11 cellular contexts compared by ENCODE assay signal in genomic region chr12:110005319-110005973, GRCh38. TPM values are rescaled to one million over a fixed set of nuclear protein-coding genes. Genes with fewer than 3 reads are reported as not detected.
DNase-seq lines count a peak whose midpoint lies in the region; ATAC-seq lines count a peak whose summit lies in the region.
"Had no signal": no experiment of that assay in that cellular context is flagged by ENCODE, and none has a peak within 500 bp of the region (broad histone marks: within the 10 kb centered on the region; RNA-seq: fewer than 3 reads in every experiment).

No MANE protein-coding gene starts in this region.

- peak; percentile 53 for ATAC-seq in HG02610 (IDR thresholded peaks at IDR 0.05; ENCODE audit: unreplicated experiment)
- ATAC-seq in T-cell (replicated peaks in 1 of 4), result peak; percentile 57 to 65 (median 61)
- peak; percentile 25 to 54 for ATAC-seq in naive thymus-derived CD8-positive, alpha-beta T cell
- no peak for ATAC-seq in HG02642 (IDR thresholded peaks at IDR 0.05; ENCODE audit: poor library complexity, unreplicated experiment)
- ATAC-seq: HCT116 had no signal

- H3K4me3 Mint-ChIP-seq in T-helper 1 cell treated with Interleukin-12 subunit alpha and Interleukin-12 subunit beta and Interleukin-4 antibody, amounts not matched to agents 30 μg/mL and 1 μg/mL, for 36 hours, result peak overlapping the region; percentile 43
- H3K4me3 Mint-ChIP-seq in T-cell, result peak overlapping the region; percentile 38 to 64 (median 59)
- H3K4me3 Mint-ChIP-seq in naive thymus-derived CD8-positive, alpha-beta T cell, result peak overlapping the region in 9 of 10 donors; percentile 0 to 54 (median 31)

- H3K27me3 Mint-ChIP-seq in T-helper 1 cell treated with Interleukin-12 subunit alpha and Interleukin-12 subunit beta and Interleukin-4 antibody, amounts not matched to agents 30 μg/mL and 1 μg/mL, for 36 hours (ENCODE audit: low read depth), result no peaks in the 10 kb centered on the region
- no peaks in the 10 kb centered on the region for H3K27me3 Mint-ChIP-seq in T-cell
- no peaks in the 10 kb centered on the region for H3K27me3 Mint-ChIP-seq in naive thymus-derived CD8-positive, alpha-beta T cell

- H3K36me3 Mint-ChIP-seq in T-helper 1 cell treated with Interleukin-12 subunit alpha and Interleukin-12 subunit beta and Interleukin-4 antibody, amounts not matched to agents 30 μg/mL and 1 μg/mL, for 36 hours (ENCODE audit: low read depth), result peaks cover 38% of the 10 kb centered on the region
- peaks cover 15% of the 10 kb centered on the region for H3K36me3 Mint-ChIP-seq in T-cell
- H3K36me3 Mint-ChIP-seq in naive thymus-derived CD8-positive, alpha-beta T cell, result peaks cover 0 to 11% (median 1%) of the 10 kb centered on the region in 3 donors

- POLR2A ChIA-PET in T-cell (lab: Charles Lee), result no interaction called here
- POLR2A ChIA-PET in naive thymus-derived CD8-positive, alpha-beta T cell (lab: Charles Lee), result interaction anchor here (1.1 kb wide), 1 partner anchor 41 kb away, joined by 3 read pairs; no protein-coding TSS in a partner anchor

- peaks cover 41% of the 10 kb centered on the region for H3K4me1 Mint-ChIP-seq in T-helper 1 cell treated with Interleukin-12 subunit alpha and Interleukin-12 subunit beta and Interleukin-4 antibody, amounts not matched to agents 30 μg/mL and 1 μg/mL, for 36 hours (ENCODE audit: low read depth)
- peaks cover 78 to 90% (median 84%) of the 10 kb centered on the region in 3 donors for H3K4me1 Mint-ChIP-seq in T-cell
- peaks cover 22 to 83% (median 68%) of the 10 kb centered on the region in 4 donors for H3K4me1 Mint-ChIP-seq in naive thymus-derived CD8-positive, alpha-beta T cell

- H3K9me3 Mint-ChIP-seq in T-helper 1 cell treated with Interleukin-12 subunit alpha and Interleukin-12 subunit beta and Interleukin-4 antibody, amounts not matched to agents 30 μg/mL and 1 μg/mL, for 36 hours, result no peaks in the 10 kb centered on the region
- H3K9me3 Mint-ChIP-seq in T-cell, result no peaks in the 10 kb centered on the region
- no peaks in the 10 kb centered on the region for H3K9me3 Mint-ChIP-seq in naive thymus-derived CD8-positive, alpha-beta T cell

- peak overlapping the region; percentile 62 for H3K27ac Mint-ChIP-seq in T-helper 1 cell treated with Interleukin-12 subunit alpha and Interleukin-12 subunit beta and Interleukin-4 antibody, amounts not matched to agents 30 μg/mL and 1 μg/mL, for 36 hours
- H3K27ac Mint-ChIP-seq in T-cell, result peak overlapping the region; percentile 82 to 90
- peak overlapping the region in 9 of 10 donors; percentile 41 to 84 (median 60) for H3K27ac Mint-ChIP-seq in naive thymus-derived CD8-positive, alpha-beta T cell

- CTCF ChIA-PET in T-cell (lab: Charles Lee), result interaction anchor here in 1 of 2 donors (0.5 to 0.6 kb wide), 2 partner anchors 10 to 18 kb away, joined by 3 read pairs; no protein-coding TSS in a partner anchor

- DNase-seq in T-helper 1 cell, result no peak
- DNase-seq in T-cell, result peak in 1 of 34 experiments; percentile 3
- no peak for DNase-seq in naive thymus-derived CD8-positive, alpha-beta T cell
- no peak for DNase-seq in NCI-H526 (lab: John Stamatoyannopoulos, UW)
- no peak for DNase-seq in T1000 (lab: John Stamatoyannopoulos, UW)
- DNase-seq: 8988T, upper lobe of left lung had no signal

RNA-seq across cellular contexts. Expression of gene ANKRD13A, which starts 6.2 kb away (rescaled TPM):
- 10 to 100 TPM; 63.8 to 87.0 (median 76.8) TPM for total RNA-seq in T-cell
- total RNA-seq in naive thymus-derived CD8-positive, alpha-beta T cell, result 10 to 100 TPM; 56.8 to 61.7 TPM
- 10 to 100 TPM; 37.0 to 45.9 (median 40.1) TPM for polyA plus RNA-seq in naive thymus-derived CD8-positive, alpha-beta T cell

RNA-seq across cellular contexts. Expression of gene GIT2, which starts 9.3 kb away (rescaled TPM):
- 100 to 1,000 TPM in 4 of 5 donors, 10 to 100 TPM in 1; 96.7 to 132 (median 108) TPM for total RNA-seq in T-cell
- 100 to 1,000 TPM in 1 of 2 experiments, 10 to 100 TPM in 1; 99.0 to 102 TPM for total RNA-seq in naive thymus-derived CD8-positive, alpha-beta T cell
- polyA plus RNA-seq in naive thymus-derived CD8-positive, alpha-beta T cell, result 10 to 100 TPM; 54.9 to 67.4 (median 57.6) TPM

RNA-seq across cellular contexts. Expression of gene C12orf76, which starts 42.9 kb away (rescaled TPM):
- total RNA-seq in T-cell, result 10 to 100 TPM; 13.6 to 31.0 (median 28.5) TPM
- 10 to 100 TPM; 20.2 to 22.3 TPM for total RNA-seq in naive thymus-derived CD8-positive, alpha-beta T cell
- polyA plus RNA-seq in naive thymus-derived CD8-positive, alpha-beta T cell, result 10 to 100 TPM; 15.6 to 19.2 (median 18.8) TPM
